ENCODE assay signal across 8 cellular contexts in genomic region chr1:15757575-15758401, GRCh38. TPM values are rescaled to one million over a fixed set of nuclear protein-coding genes. Genes with fewer than 3 reads are reported as not detected.
DNase-seq lines count a peak whose midpoint lies in the region; ATAC-seq, FAIRE-seq and TF ChIP-seq lines count a peak whose summit lies in the region.

No MANE protein-coding gene starts in this region.

- DNase-seq in HFF-Myc (ENCODE audit: extremely low read depth, low read depth) (no peak), hepatocyte (ENCODE audit: low spot score) (peak; percentile 86), gastrocnemius medialis (no peak), GM12892 (ENCODE audit: insufficient read length) (no peak), NCI-H1436 (lab: John Stamatoyannopoulos, UW) (no peak), hippocampal formation (lab: John Stamatoyannopoulos, UW) (no peak)
- DNase-seq in activated T-helper 2 cell treated with anti-CD3 and anti-CD28 coated beads, Interferon-gamma antibody, Interleukin-2, Interleukin-4, amounts not matched to agents 10 μg/mL and 5 μg/mL and 100 μg/mL, durations not matched to agents 14 hours and 24 hours and 36 hours (ENCODE audit: low spot score), result no peak

- H3K27me3 ChIP-seq in hepatocyte, result no peaks in the 10 kb centered on the region
- H3K27me3 ChIP-seq in gastrocnemius medialis, result peaks cover 24 to 35% (median 30%) of the 10 kb centered on the region in 3 donors

- TF ChIP-seq CTCF in HFF-Myc (IDR thresholded peaks at IDR 0.05; ENCODE audit: low read depth, low read length, missing control alignments) (no peak), hepatocyte (IDR thresholded peaks at IDR 0.05; ENCODE audit: poor library complexity) (no peak), gastrocnemius medialis (IDR thresholded peaks at IDR 0.05 in 4 of 5, conservative IDR thresholded peaks at IDR 0.05 in 1 of 5) (no peak)

- ATAC-seq in gastrocnemius medialis (peak in 1 of 2 donors; percentile 8), HG02798 (IDR thresholded peaks at IDR 0.05; ENCODE audit: poor library complexity, unreplicated experiment) (no peak)

- no peak for FAIRE-seq in GM12892 (lab: Jason Lieb, UNC)

- H3K4me3 ChIP-seq in HFF-Myc (replicated peaks; ENCODE audit: low read depth, low read length), result peak overlapping the region; percentile 61
- H3K4me3 ChIP-seq in hepatocyte, result peak overlapping the region; percentile 98
- H3K4me3 ChIP-seq in gastrocnemius medialis, result peak overlapping the region; percentile 51 to 63 (median 55)

- in situ Hi-C loops in gastrocnemius medialis (cut with MboI; ENCODE audit: low sequenced_read_pairs in 4 of 4), result no loop called here

- no peaks in the 10 kb centered on the region for H3K36me3 Mint-ChIP-seq in activated T-helper 2 cell treated with anti-CD3 and anti-CD28 coated beads, Interferon-gamma antibody, Interleukin-2, Interleukin-4, amounts not matched to agents 10 μg/mL and 5 μg/mL and 100 μg/mL, durations not matched to agents 14 hours and 24 hours and 36 hours (ENCODE audit: low read depth)

- no peaks in the 10 kb centered on the region for H3K36me3 ChIP-seq in hepatocyte (replicated peaks; ENCODE audit: insufficient read depth, low read depth)
- H3K36me3 ChIP-seq in gastrocnemius medialis, result no peaks in the 10 kb centered on the region

- H4K20me1 ChIP-seq in hepatocyte (ENCODE audit: insufficient read depth, poor library complexity, severe bottlenecking), result peaks cover 22% of the 10 kb centered on the region

- H3K4me2 ChIP-seq in hepatocyte, result peak overlapping the region; percentile 87

- TF ChIP-seq POLR2A in gastrocnemius medialis (IDR thresholded peaks at IDR 0.05) (no peak), GM12892 (IDR thresholded peaks at IDR 0.05; ENCODE audit: low read depth, low read length) (no peak)

- H3K4me3 Mint-ChIP-seq in activated T-helper 2 cell treated with anti-CD3 and anti-CD28 coated beads, Interferon-gamma antibody, Interleukin-2, Interleukin-4, amounts not matched to agents 10 μg/mL and 5 μg/mL and 100 μg/mL, durations not matched to agents 14 hours and 24 hours and 36 hours (ENCODE audit: low read depth), result peak overlapping the region; percentile 60

- H3K27ac ChIP-seq in hepatocyte (peak overlapping the region; percentile 95), gastrocnemius medialis (peak overlapping the region in 3 of 4 donors; percentile 47 to 51 (median 49))

- WGBS in hepatocyte (ENCODE audit: low lambda C conversion rate, missing lambda C conversion rate), result 6% methylated on average over 25 of the region's 28 CpGs

- H3K9me3 ChIP-seq in hepatocyte (ENCODE audit: low read depth), result no peaks in the 10 kb centered on the region
- no peaks in the 10 kb centered on the region for H3K9me3 ChIP-seq in gastrocnemius medialis

- peaks cover 42% of the 10 kb centered on the region for H3K4me1 ChIP-seq in hepatocyte (ENCODE audit: insufficient read depth)
- H3K4me1 ChIP-seq in gastrocnemius medialis, result peaks cover 0 to 15% of the 10 kb centered on the region in 2 donors

- H2AFZ ChIP-seq in hepatocyte, result peak overlapping the region; percentile 51

- H3K4me1 Mint-ChIP-seq in activated T-helper 2 cell treated with anti-CD3 and anti-CD28 coated beads, Interferon-gamma antibody, Interleukin-2, Interleukin-4, amounts not matched to agents 10 μg/mL and 5 μg/mL and 100 μg/mL, durations not matched to agents 14 hours and 24 hours and 36 hours (ENCODE audit: low read depth), result peaks cover 2% of the 10 kb centered on the region

- no peak overlapping the region for H3K27ac Mint-ChIP-seq in activated T-helper 2 cell treated with anti-CD3 and anti-CD28 coated beads, Interferon-gamma antibody, Interleukin-2, Interleukin-4, amounts not matched to agents 10 μg/mL and 5 μg/mL and 100 μg/mL, durations not matched to agents 14 hours and 24 hours and 36 hours

- intact Hi-C loops in activated T-helper 2 cell treated with anti-CD3 and anti-CD28 coated beads, Interferon-gamma antibody, Interleukin-2, Interleukin-4, amounts not matched to agents 10 μg/mL and 5 μg/mL and 100 μg/mL, durations not matched to agents 14 hours and 24 hours and 36 hours (cut with micrococcal nuclease), result no loop called here
- intact Hi-C loops in gastrocnemius medialis (cut with DNase I; ENCODE audit: low total_unique reads), result no loop called here

- H3K27me3 Mint-ChIP-seq in activated T-helper 2 cell treated with anti-CD3 and anti-CD28 coated beads, Interferon-gamma antibody, Interleukin-2, Interleukin-4, amounts not matched to agents 10 μg/mL and 5 μg/mL and 100 μg/mL, durations not matched to agents 14 hours and 24 hours and 36 hours (ENCODE audit: low read depth), result peaks cover 47% of the 10 kb centered on the region

- H3K9me2 ChIP-seq in hepatocyte (replicated peaks; ENCODE audit: insufficient read depth), result no peaks in the 10 kb centered on the region

- no peaks in the 10 kb centered on the region for H3K9me3 Mint-ChIP-seq in activated T-helper 2 cell treated with anti-CD3 and anti-CD28 coated beads, Interferon-gamma antibody, Interleukin-2, Interleukin-4, amounts not matched to agents 10 μg/mL and 5 μg/mL and 100 μg/mL, durations not matched to agents 14 hours and 24 hours and 36 hours

- H3K79me2 ChIP-seq in hepatocyte, result peaks cover 45% of the 10 kb centered on the region

RNA-seq across cellular contexts. Expression of gene FBLIM1, which starts 0.8 kb away (rescaled TPM):
- total RNA-seq in activated T-helper 2 cell treated with anti-CD3 and anti-CD28 coated beads, Interferon-gamma antibody, Interleukin-2, Interleukin-4, amounts not matched to agents 10 μg/mL and 5 μg/mL and 100 μg/mL, durations not matched to agents 14 hours and 24 hours and 36 hours, result not detected in 2 replicates
- total RNA-seq in hepatocyte, result 109 and 117 TPM in 2 replicates
- 102 and 120 TPM in 2 replicates for polyA plus RNA-seq in hepatocyte
- 1 to 10 TPM; 1.4 to 3.9 (median 3.8) TPM for total RNA-seq in gastrocnemius medialis
- polyA plus RNA-seq in GM12892 (2012; ENCODE audit: missing spikeins), result not detected

RNA-seq across cellular contexts. Expression of gene TMEM82, which starts 15.5 kb away (rescaled TPM):
- not detected in 2 replicates for total RNA-seq in activated T-helper 2 cell treated with anti-CD3 and anti-CD28 coated beads, Interferon-gamma antibody, Interleukin-2, Interleukin-4, amounts not matched to agents 10 μg/mL and 5 μg/mL and 100 μg/mL, durations not matched to agents 14 hours and 24 hours and 36 hours
- 10.7 and 11.9 TPM in 2 replicates for total RNA-seq in hepatocyte
- 14.7 and 16.4 TPM in 2 replicates for polyA plus RNA-seq in hepatocyte
- total RNA-seq in gastrocnemius medialis, result under 1 TPM in 1 of 4 donors, not detected in 3; 0.33 TPM
- not detected for polyA plus RNA-seq in GM12892 (2012; ENCODE audit: missing spikeins)

RNA-seq across cellular contexts. Expression of gene SLC25A34, which starts 21.7 kb away (rescaled TPM):
- 1.1 and 1.6 TPM in 2 replicates for total RNA-seq in activated T-helper 2 cell treated with anti-CD3 and anti-CD28 coated beads, Interferon-gamma antibody, Interleukin-2, Interleukin-4, amounts not matched to agents 10 μg/mL and 5 μg/mL and 100 μg/mL, durations not matched to agents 14 hours and 24 hours and 36 hours
- total RNA-seq in hepatocyte, result 0.68 and 0.87 TPM in 2 replicates
- polyA plus RNA-seq in hepatocyte, result 0.71 and 0.77 TPM in 2 replicates
- 10 to 100 TPM in 3 of 4 donors, 1 to 10 TPM in 1; 7.8 to 17.2 (median 13.8) TPM for total RNA-seq in gastrocnemius medialis
- 0.17 TPM for polyA plus RNA-seq in GM12892 (2012; ENCODE audit: missing spikeins)

RNA-seq across cellular contexts. Expression of gene UQCRHL, which starts 49.7 kb away (rescaled TPM):
- total RNA-seq in activated T-helper 2 cell treated with anti-CD3 and anti-CD28 coated beads, Interferon-gamma antibody, Interleukin-2, Interleukin-4, amounts not matched to agents 10 μg/mL and 5 μg/mL and 100 μg/mL, durations not matched to agents 14 hours and 24 hours and 36 hours, result 1.5 and 1.6 TPM in 2 replicates
- total RNA-seq in hepatocyte (2.0 and 2.6 TPM in 2 replicates), gastrocnemius medialis (1 to 10 TPM; 1.2 to 2.4 (median 1.2) TPM)
- polyA plus RNA-seq in hepatocyte, result 1.0 and 1.8 TPM in 2 replicates
- 7.8 TPM for polyA plus RNA-seq in GM12892 (2012; ENCODE audit: missing spikeins)

Comparison
In these comparisons a context has a peak if more than half of its experiments do, and no peak if none do; other contexts are left out.
1. RNA of gene FBLIM1, which starts 0.8 kb away (total RNA-seq): 109 to 117 TPM in hepatocyte; 1.4 to 3.9 TPM in gastrocnemius medialis and not detected in activated T-helper 2 cell treated with anti-CD3 and anti-CD28 coated beads, Interferon-gamma antibody, Interleukin-2, Interleukin-4, amounts not matched to agents 10 μg/mL and 5 μg/mL and 100 μg/mL, durations not matched to agents 14 hours and 24 hours and 36 hours; every median in the first group is over 10 times any median in the second.
2. Peak in every context shown above with its lines, with median percentiles within 50 percentile points of each other: H3K4me3 ChIP-seq.